ENCODE assay signal across 36 cellular contexts in genomic region chr13:61500176-61500575, GRCh38.
"Had no signal": no experiment of that assay in that cellular context is flagged by ENCODE, and none has a peak within 500 bp of the region (broad histone marks: within the 10 kb centered on the region; RNA-seq: fewer than 3 reads in every experiment).

No MANE protein-coding gene starts in this region.

- ATAC-seq: activated CD4-positive, alpha-beta T cell treated with anti-CD3 and anti-CD28 coated beads for 36 hours; activated CD4-positive, CD25-positive, alpha-beta regulatory T cell treated with anti-CD3 and anti-CD28 coated beads, Interleukin-2, amount 50 U/mL, for 24 hours; activated CD8-positive, alpha-beta memory T cell treated with anti-CD3 and anti-CD28 coated beads, Interleukin-2, amount 10 ng/mL, durations not matched to agents 7 days and 5 days; activated CD8-positive, alpha-beta T cell treated with anti-CD3 and anti-CD28 coated beads, Interleukin-2, amount 10 ng/mL, durations not matched to agents 7 days and 5 days; activated naive CD4-positive, alpha-beta T cell treated with anti-CD3 and anti-CD28 coated beads, Interleukin-2, amount 50 U/mL, for 72 hours; activated T-cell treated with anti-CD3 and anti-CD28 coated beads, Interleukin-2, amount 50 U/mL, for 4 hours; activated T-cell treated with anti-CD3 and anti-CD28 coated beads, Interleukin-2, amount 50 U/mL, for 72 hours; activated T-helper 17 cell treated with anti-CD3 and anti-CD28 coated beads, Interleukin-2, amount 50 U/mL, for 72 hours; body of pancreas had no signal

- H3K36me3 Mint-ChIP-seq: activated CD8-positive, alpha-beta memory T cell treated with anti-CD3 and anti-CD28 coated beads, Interleukin-2, amount 10 ng/mL, durations not matched to agents 7 days and 5 days; activated naive CD4-positive, alpha-beta T cell treated with anti-CD3 and anti-CD28 coated beads, Interleukin-2, amount 50 U/mL, for 72 hours; activated naive CD8-positive, alpha-beta T cell treated with anti-CD3 and anti-CD28 coated beads for 36 hours had no signal

- H3K27me3 Mint-ChIP-seq: activated CD4-positive, alpha-beta memory T cell treated with anti-CD3 and anti-CD28 coated beads, Interleukin-2, amount 10 ng/mL, durations not matched to agents 7 days and 5 days; activated CD4-positive, alpha-beta T cell treated with anti-CD3 and anti-CD28 coated beads for 36 hours; activated CD4-positive, alpha-beta T cell treated with anti-CD3 and anti-CD28 coated beads, Interleukin-2, amount 10 ng/mL, durations not matched to agents 7 days and 5 days; activated CD8-positive, alpha-beta memory T cell treated with anti-CD3 and anti-CD28 coated beads, Interleukin-2, amount 10 ng/mL, durations not matched to agents 7 days and 5 days; activated naive CD8-positive, alpha-beta T cell treated with anti-CD3 and anti-CD28 coated beads for 36 hours; activated T-helper 17 cell treated with anti-CD3 and anti-CD28 coated beads, Interleukin-2, amount 50 U/mL, for 72 hours had no signal

- H3K27me3 ChIP-seq: adrenal gland, body of pancreas, brain microvascular endothelial cell, breast epithelium had no signal

- H3K27ac Mint-ChIP-seq: activated CD4-positive, alpha-beta memory T cell treated with anti-CD3 and anti-CD28 coated beads, Interleukin-2, amount 10 ng/mL, durations not matched to agents 7 days and 5 days; activated CD4-positive, alpha-beta T cell treated with anti-CD3 and anti-CD28 coated beads for 36 hours; activated CD4-positive, alpha-beta T cell treated with anti-CD3 and anti-CD28 coated beads, Interleukin-2, amount 10 ng/mL, durations not matched to agents 7 days and 5 days; activated CD8-positive, alpha-beta memory T cell treated with anti-CD3 and anti-CD28 coated beads, Interleukin-2, amount 10 ng/mL, durations not matched to agents 7 days and 5 days; activated CD8-positive, alpha-beta T cell treated with anti-CD3 and anti-CD28 coated beads, Interleukin-2, amount 10 ng/mL, durations not matched to agents 7 days and 5 days; activated naive CD4-positive, alpha-beta T cell treated with anti-CD3 and anti-CD28 coated beads for 36 hours; activated naive CD4-positive, alpha-beta T cell treated with anti-CD3 and anti-CD28 coated beads, Interleukin-2, amount 50 U/mL, for 72 hours; activated naive CD8-positive, alpha-beta T cell treated with anti-CD3 and anti-CD28 coated beads for 36 hours; activated T-cell treated with anti-CD3 and anti-CD28 coated beads, Interleukin-2, amount 50 U/mL, for 72 hours; activated T-helper 1 cell treated with anti-CD3 and anti-CD28 coated beads, Interleukin-12 subunit alpha, Interleukin-12 subunit beta, Interleukin-2, Interleukin-4 antibody, amounts not matched to agents 30 ng/mL and 10 ng/mL and 1 ng/mL, durations not matched to agents 14 hours and 24 hours and 36 hours; activated T-helper 17 cell treated with anti-CD3 and anti-CD28 coated beads, Interleukin-2, amount 50 U/mL, for 72 hours; T-helper 1 cell treated with Interleukin-12 subunit alpha and Interleukin-12 subunit beta and Interleukin-4 antibody, amounts not matched to agents 30 μg/mL and 1 μg/mL, for 36 hours; T-helper 2 cell treated with Interferon-gamma antibody and Interleukin-4, amounts not matched to agents 5 μg/mL and 100 μg/mL, for 36 hours had no signal

- H3K9me3 ChIP-seq: adrenal gland, body of pancreas, breast epithelium had no signal

- H3K27ac ChIP-seq: adrenal gland, body of pancreas, brain microvascular endothelial cell, breast epithelium, VCaP had no signal

- H3K36me3 ChIP-seq: adrenal gland, brain microvascular endothelial cell, breast epithelium had no signal

- H3K4me1 Mint-ChIP-seq: activated CD4-positive, alpha-beta memory T cell treated with anti-CD3 and anti-CD28 coated beads, Interleukin-2, amount 10 ng/mL, durations not matched to agents 7 days and 5 days; activated CD4-positive, alpha-beta T cell treated with anti-CD3 and anti-CD28 coated beads for 36 hours; activated CD4-positive, alpha-beta T cell treated with anti-CD3 and anti-CD28 coated beads, Interleukin-2, amount 10 ng/mL, durations not matched to agents 7 days and 5 days; activated CD8-positive, alpha-beta memory T cell treated with anti-CD3 and anti-CD28 coated beads, Interleukin-2, amount 10 ng/mL, durations not matched to agents 7 days and 5 days; activated naive CD8-positive, alpha-beta T cell treated with anti-CD3 and anti-CD28 coated beads for 36 hours; activated T-helper 17 cell treated with anti-CD3 and anti-CD28 coated beads, Interleukin-2, amount 50 U/mL, for 72 hours had no signal

- DNase-seq: activated CD4-positive, alpha-beta memory T cell treated with anti-CD3 and anti-CD28 coated beads, Interleukin-2, amount 10 ng/mL, durations not matched to agents 7 days and 5 days; activated CD4-positive, alpha-beta T cell treated with anti-CD3 and anti-CD28 coated beads for 1 hour; activated CD4-positive, alpha-beta T cell treated with anti-CD3 and anti-CD28 coated beads for 36 hours; activated CD4-positive, alpha-beta T cell treated with anti-CD3 and anti-CD28 coated beads for 48 hours; activated CD4-positive, alpha-beta T cell treated with anti-CD3 and anti-CD28 coated beads, Interleukin-2, amount 10 ng/mL, durations not matched to agents 7 days and 5 days; activated CD4-positive, alpha-beta T cell treated with anti-CD3 and anti-CD28 coated beads, Interleukin-2, amount 50 U/mL, for 48 hours; activated CD4-positive, CD25-positive, alpha-beta regulatory T cell; activated CD8-positive, alpha-beta memory T cell treated with anti-CD3 and anti-CD28 coated beads for 24 hours; activated CD8-positive, alpha-beta memory T cell treated with anti-CD3 and anti-CD28 coated beads, Interleukin-2, amount 10 ng/mL, durations not matched to agents 7 days and 5 days; activated CD8-positive, alpha-beta memory T cell treated with anti-CD3 and anti-CD28 coated beads, Interleukin-2, amount 50 U/mL, for 48 hours; activated CD8-positive, alpha-beta T cell treated with anti-CD3 and anti-CD28 coated beads, Interleukin-2, amount 10 ng/mL, durations not matched to agents 7 days and 5 days; activated effector memory CD4-positive, alpha-beta T cell treated with anti-CD3 and anti-CD28 coated beads, Interleukin-2, amount 50 U/mL, for 16 hours; activated gamma-delta T cell treated with Interleukin-2 at 50 U/mL for 16 hours; activated naive CD4-positive, alpha-beta T cell; activated naive CD4-positive, alpha-beta T cell treated with anti-CD3 and anti-CD28 coated beads for 36 hours; activated naive CD4-positive, alpha-beta T cell treated with anti-CD3 and anti-CD28 coated beads, Interleukin-2, amount 50 U/mL, for 16 hours; activated naive CD8-positive, alpha-beta T cell treated with anti-CD3 and anti-CD28 coated beads for 36 hours; activated T-cell treated with anti-CD3 and anti-CD28 coated beads, Interleukin-2, amount 50 U/mL, for 4 hours; activated T-cell treated with anti-CD3 and anti-CD28 coated beads, Interleukin-2, amount 50 U/mL, for 72 hours; adrenal gland; amniotic stem cell; aorta; body of pancreas; brain microvascular endothelial cell; central memory CD4-positive, alpha-beta T cell; T-helper 1 cell; T-helper 2 cell; T-helper 9 cell had no signal

- H3K4me1 ChIP-seq: adrenal gland, body of pancreas, breast epithelium had no signal

- H3K4me3 ChIP-seq: adrenal gland, body of pancreas, breast epithelium had no signal

- H3K4me3 Mint-ChIP-seq: activated CD4-positive, alpha-beta memory T cell treated with anti-CD3 and anti-CD28 coated beads, Interleukin-2, amount 10 ng/mL, durations not matched to agents 7 days and 5 days; activated CD4-positive, alpha-beta T cell treated with anti-CD3 and anti-CD28 coated beads for 36 hours; activated CD4-positive, alpha-beta T cell treated with anti-CD3 and anti-CD28 coated beads, Interleukin-2, amount 10 ng/mL, durations not matched to agents 7 days and 5 days; activated CD8-positive, alpha-beta memory T cell treated with anti-CD3 and anti-CD28 coated beads, Interleukin-2, amount 10 ng/mL, durations not matched to agents 7 days and 5 days; activated CD8-positive, alpha-beta T cell treated with anti-CD3 and anti-CD28 coated beads, Interleukin-2, amount 10 ng/mL, durations not matched to agents 7 days and 5 days; activated naive CD4-positive, alpha-beta T cell treated with anti-CD3 and anti-CD28 coated beads for 36 hours; activated naive CD8-positive, alpha-beta T cell treated with anti-CD3 and anti-CD28 coated beads for 36 hours; activated T-cell treated with anti-CD3 and anti-CD28 coated beads, Interleukin-2, amount 50 U/mL, for 4 hours; activated T-cell treated with anti-CD3 and anti-CD28 coated beads, Interleukin-2, amount 50 U/mL, for 72 hours; activated T-helper 1 cell treated with anti-CD3 and anti-CD28 coated beads, Interleukin-12 subunit alpha, Interleukin-12 subunit beta, Interleukin-2, Interleukin-4 antibody, amounts not matched to agents 30 ng/mL and 10 ng/mL and 1 ng/mL, durations not matched to agents 14 hours and 24 hours and 36 hours; activated T-helper 17 cell treated with anti-CD3 and anti-CD28 coated beads, Interleukin-2, amount 50 U/mL, for 72 hours; T-helper 1 cell treated with Interleukin-12 subunit alpha and Interleukin-12 subunit beta and Interleukin-4 antibody, amounts not matched to agents 30 μg/mL and 1 μg/mL, for 36 hours; T-helper 2 cell treated with Interferon-gamma antibody and Interleukin-4, amounts not matched to agents 5 μg/mL and 100 μg/mL, for 36 hours had no signal

- H3K9me3 Mint-ChIP-seq: activated CD4-positive, alpha-beta T cell treated with anti-CD3 and anti-CD28 coated beads, Interleukin-2, amount 10 ng/mL, durations not matched to agents 7 days and 5 days; activated T-helper 17 cell treated with anti-CD3 and anti-CD28 coated beads, Interleukin-2, amount 50 U/mL, for 72 hours; T-helper 1 cell treated with Interleukin-12 subunit alpha and Interleukin-12 subunit beta and Interleukin-4 antibody, amounts not matched to agents 30 μg/mL and 1 μg/mL, for 36 hours had no signal
